29 cellular contexts compared by ENCODE assay signal in genomic region chr14:61360796-61361526, GRCh38. TPM values are rescaled to one million over a fixed set of nuclear protein-coding genes. Genes with fewer than 3 reads are reported as not detected.
DNase-seq lines count a peak whose midpoint lies in the region; ATAC-seq, FAIRE-seq and TF ChIP-seq lines count a peak whose summit lies in the region.
"Had no signal": no experiment of that assay in that cellular context is flagged by ENCODE, and none has a peak within 500 bp of the region (broad histone marks: within the 10 kb centered on the region; RNA-seq: fewer than 3 reads in every experiment).

No MANE protein-coding gene starts in this region.

- H3K4me3 ChIP-seq in astrocyte (ENCODE audit: insufficient read depth, low read depth, low read length) (no peak overlapping the region), smooth muscle cell (no peak overlapping the region)
- H3K4me3 ChIP-seq: cardiac muscle cell, dorsolateral prefrontal cortex, prostate gland, spleen had no signal

- H4K20me1 ChIP-seq in astrocyte (ENCODE audit: insufficient read depth, low read length) (no peaks in the 10 kb centered on the region), smooth muscle cell (ENCODE audit: low read depth) (no peaks in the 10 kb centered on the region)

- H3K36me3 ChIP-seq in astrocyte (ENCODE audit: insufficient read depth, low read length): no peaks in the 10 kb centered on the region
- no peaks in the 10 kb centered on the region for H3K36me3 ChIP-seq in smooth muscle cell (ENCODE audit: low read depth)
- H3K36me3 ChIP-seq: cardiac muscle cell, prostate gland, spleen had no signal

- peak; percentile 36 for DNase-seq in activated CD8-positive, alpha-beta memory T cell treated with anti-CD3 and anti-CD28 coated beads, Interleukin-2, amount 50 U/mL, for 4 hours
- no peak for DNase-seq in activated CD8-positive, alpha-beta memory T cell treated with anti-CD3 and anti-CD28 coated beads for 24 hours
- DNase-seq in SW480 (ENCODE audit: low spot score) (peak; percentile 22), astrocyte (ENCODE audit: low read depth) (no peak), smooth muscle cell (lab: John Stamatoyannopoulos, UW; ENCODE audit: unreplicated experiment) (no peak), HT-29 (ENCODE audit: low spot score) (no peak), 8988T (no peak)
- DNase-seq: amniotic stem cell; DMS53; dorsolateral prefrontal cortex; erythroblast; foreskin melanocyte; kidney glomerular epithelial cell; NCI-H1694; NCI-H2227 treated with DMSO at 0.1 percent for 48 hours; NCI-H82; OCI-M1; SHP77 treated with DMSO at 0.1 percent for 48 hours; spleen; stimulated activated CD4-positive, alpha-beta T cell treated with anti-CD3 and anti-CD28 coated beads, Interleukin-4, amount 100 ng/mL, for 4 hours; T-helper 1 cell had no signal

- H3K4me3 Mint-ChIP-seq in astrocyte (ENCODE audit: unreplicated experiment): no peak overlapping the region
- H3K4me3 Mint-ChIP-seq: CD14-positive monocyte, memory B cell, nephron had no signal

- peaks cover 10% of the 10 kb centered on the region for H3K4me1 Mint-ChIP-seq in astrocyte (ENCODE audit: low read depth, unreplicated experiment)
- H3K4me1 Mint-ChIP-seq: memory B cell, nephron had no signal

- H3K9me3 ChIP-seq in astrocyte (ENCODE audit: insufficient read depth, low read depth, low read length): no peaks in the 10 kb centered on the region
- H3K9me3 ChIP-seq in smooth muscle cell (replicated peaks; ENCODE audit: low read depth): no peaks in the 10 kb centered on the region
- H3K9me3 ChIP-seq: prostate gland, spleen had no signal

- FAIRE-seq in astrocyte (lab: Jason Lieb, UNC): no peak
- FAIRE-seq: GM12892 had no signal

- no peaks in the 10 kb centered on the region for H3K27me3 Mint-ChIP-seq in astrocyte (ENCODE audit: low read depth, unreplicated experiment)

- WGBS in smooth muscle cell (ENCODE audit: low lambda C conversion rate): 75% methylated on average over 5 of the region's 5 CpGs

- no peak for TF ChIP-seq CTCF in astrocyte (IDR thresholded peaks at IDR 0.05; ENCODE audit: insufficient read depth, low read depth, low read length)
- TF ChIP-seq CTCF in smooth muscle cell (IDR thresholded peaks at IDR 0.05; ENCODE audit: borderline replicate concordance, insufficient read depth, poor library complexity, severe bottlenecking): no peak

- H3K27ac ChIP-seq in astrocyte (ENCODE audit: low read depth, low read length) (no peak overlapping the region), smooth muscle cell (ENCODE audit: low read depth) (peak overlapping the region; percentile 35)
- H3K27ac ChIP-seq: cardiac muscle cell, dorsolateral prefrontal cortex, prostate gland, VCaP had no signal

- no peak for ATAC-seq in HG03378 (IDR thresholded peaks at IDR 0.05; ENCODE audit: unreplicated experiment)

- H3F3A ChIP-seq in smooth muscle cell (ENCODE audit: low read depth): no peaks in the 10 kb centered on the region

- peak overlapping the region; percentile 64 for H3K27ac Mint-ChIP-seq in astrocyte (ENCODE audit: unreplicated experiment)
- H3K27ac Mint-ChIP-seq: memory B cell, nephron had no signal

- H3K79me2 ChIP-seq in astrocyte (ENCODE audit: insufficient read depth, low read length): no peaks in the 10 kb centered on the region
- no peaks in the 10 kb centered on the region for H3K79me2 ChIP-seq in smooth muscle cell (ENCODE audit: low read depth)

- no peaks in the 10 kb centered on the region for H3K9me3 Mint-ChIP-seq in astrocyte (ENCODE audit: unreplicated experiment)
- H3K9me3 Mint-ChIP-seq: CD14-positive monocyte, memory B cell had no signal

- H3K4me1 ChIP-seq in astrocyte (ENCODE audit: insufficient read depth, low read length) (peaks cover 4% of the 10 kb centered on the region), smooth muscle cell (ENCODE audit: low read depth) (no peaks in the 10 kb centered on the region)

- H3K4me2 ChIP-seq in astrocyte (ENCODE audit: low read length) (no peak overlapping the region), smooth muscle cell (no peak overlapping the region)

- no peaks in the 10 kb centered on the region for H3K27me3 ChIP-seq in astrocyte (ENCODE audit: insufficient read depth, low read length)
- H3K27me3 ChIP-seq in smooth muscle cell (ENCODE audit: low read depth): no peaks in the 10 kb centered on the region
- H3K27me3 ChIP-seq: cardiac muscle cell, spleen had no signal

- no peak overlapping the region for H2AFZ ChIP-seq in astrocyte (ENCODE audit: low read depth, low read length)
- no peak overlapping the region for H2AFZ ChIP-seq in smooth muscle cell (ENCODE audit: low read depth)

- no peaks in the 10 kb centered on the region for H3K36me3 Mint-ChIP-seq in astrocyte (ENCODE audit: low read depth, unreplicated experiment)

- H3K9ac ChIP-seq in astrocyte (ENCODE audit: low read length) (no peak overlapping the region), smooth muscle cell (ENCODE audit: low read depth) (no peak overlapping the region)

RNA-seq across cellular contexts. Expression of gene PRKCH, which starts 39.6 kb away (rescaled TPM):
- total RNA-seq in astrocyte (5.4 and 6.0 TPM in 2 replicates), smooth muscle cell (4.9 and 7.6 TPM in 2 replicates)
- 1.5 and 7.1 TPM in 2 replicates for polyA plus RNA-seq in smooth muscle cell
- total RNA-seq in HT-29 (2014; rRNA removed; shearing (Covaris generic)): 19.4 and 49.5 TPM in 2 replicates

Comparison
In these comparisons a context has a peak if more than half of its experiments do, and no peak if none do; other contexts are left out.
1. DNase-seq: peak in activated CD8-positive, alpha-beta memory T cell treated with anti-CD3 and anti-CD28 coated beads, Interleukin-2, amount 50 U/mL, for 4 hours (single experiment) and SW480 (single experiment); none in activated CD8-positive, alpha-beta memory T cell treated with anti-CD3 and anti-CD28 coated beads for 24 hours (single experiment), astrocyte (single experiment), smooth muscle cell (single experiment), HT-29 (single experiment) and 8988T (single experiment).